ENCODE assay signal across 8 cellular contexts in genomic region chr19:38559428-38560401, GRCh38. TPM values are rescaled to one million over a fixed set of nuclear protein-coding genes. Genes with fewer than 3 reads are reported as not detected.
DNase-seq lines count a peak whose midpoint lies in the region; ATAC-seq lines count a peak whose summit lies in the region.

No MANE protein-coding gene starts in this region.

- peak overlapping the region; percentile 48 for H3K27ac Mint-ChIP-seq in stimulated activated effector memory CD8-positive, alpha-beta T cell treated with anti-CD3 and anti-CD28 coated beads, Interleukin-12 subunit alpha, Interleukin-12 subunit beta, amount 100 ng/mL, for 72 hours

- H3K9me3 Mint-ChIP-seq in stimulated activated effector memory CD8-positive, alpha-beta T cell treated with anti-CD3 and anti-CD28 coated beads, Interleukin-12 subunit alpha, Interleukin-12 subunit beta, amount 100 ng/mL, for 72 hours, result no peaks in the 10 kb centered on the region

- H3K4me3 ChIP-seq in HAP-1, result no peak overlapping the region

- peak; percentile 25 for DNase-seq in A172 (ENCODE audit: low spot score)
- peak; percentile 34 for DNase-seq in activated T-helper 9 cell treated with anti-CD3 and anti-CD28 coated beads, Interleukin-2, amount 50 U/mL, for 16 hours (ENCODE audit: low read depth)
- DNase-seq in stimulated activated effector memory CD8-positive, alpha-beta T cell treated with anti-CD3 and anti-CD28 coated beads, Interleukin-12 subunit alpha, Interleukin-12 subunit beta, amount 100 ng/mL, for 72 hours (ENCODE audit: low spot score in 2 of 2), result peak in 1 of 2 donors; percentile 84
- DNase-seq in NCI-H2029 treated with DMSO at 0.1 percent for 48 hours (lab: John Stamatoyannopoulos, UW), result no peak
- DNase-seq in HAP-1 (ENCODE audit: low spot score in 2 of 2), result no peak
- no peak for DNase-seq in NCI-H2081 (lab: John Stamatoyannopoulos, UW)

- H3K4me1 Mint-ChIP-seq in stimulated activated effector memory CD8-positive, alpha-beta T cell treated with anti-CD3 and anti-CD28 coated beads, Interleukin-12 subunit alpha, Interleukin-12 subunit beta, amount 100 ng/mL, for 72 hours, result peaks cover 72% of the 10 kb centered on the region

- H3K9me3 ChIP-seq in HAP-1, result no peaks in the 10 kb centered on the region

- H3K4me3 Mint-ChIP-seq in stimulated activated effector memory CD8-positive, alpha-beta T cell treated with anti-CD3 and anti-CD28 coated beads, Interleukin-12 subunit alpha, Interleukin-12 subunit beta, amount 100 ng/mL, for 72 hours, result peak overlapping the region; percentile 56

- H3K4me1 ChIP-seq in HAP-1, result no peaks in the 10 kb centered on the region

- H3K27me3 ChIP-seq in HAP-1 (ENCODE audit: low read depth), result no peaks in the 10 kb centered on the region

- no peaks in the 10 kb centered on the region for H3K36me3 ChIP-seq in HAP-1 (replicated peaks)

- H3K36me3 Mint-ChIP-seq in stimulated activated effector memory CD8-positive, alpha-beta T cell treated with anti-CD3 and anti-CD28 coated beads, Interleukin-12 subunit alpha, Interleukin-12 subunit beta, amount 100 ng/mL, for 72 hours, result peaks cover 55% of the 10 kb centered on the region

- ATAC-seq in GM19043 (IDR thresholded peaks at IDR 0.05; ENCODE audit: low read depth, unreplicated experiment) (peak; percentile 61), HG03135 (IDR thresholded peaks at IDR 0.05; ENCODE audit: unreplicated experiment) (peak; percentile 63)
- ATAC-seq in stimulated activated effector memory CD8-positive, alpha-beta T cell treated with anti-CD3 and anti-CD28 coated beads, Interleukin-12 subunit alpha, Interleukin-12 subunit beta, amount 100 ng/mL, for 72 hours, result peak; percentile 87

- in situ Hi-C loops in HAP-1 (cut with MboI; ENCODE audit: low sequenced_read_pairs), result no loop called here

RNA-seq across cellular contexts. Expression of gene MAP4K1, which starts 58.0 kb away (rescaled TPM):
- total RNA-seq in A172 (2014; rRNA removed; shearing (Covaris generic)), result 0.72 and 1.4 TPM in 2 replicates

RNA-seq across cellular contexts. Expression of gene EIF3K, which starts 59.3 kb away (rescaled TPM):
- total RNA-seq in A172 (2014; rRNA removed; shearing (Covaris generic)), result 358 and 549 TPM in 2 replicates

Comparison
In these comparisons a context has a peak if more than half of its experiments do, and no peak if none do; other contexts are left out.
1. DNase-seq: peak in A172 (single experiment) and activated T-helper 9 cell treated with anti-CD3 and anti-CD28 coated beads, Interleukin-2, amount 50 U/mL, for 16 hours (single experiment); none in NCI-H2029 treated with DMSO at 0.1 percent for 48 hours (single experiment), HAP-1 (0 of 2) and NCI-H2081 (0 of 2).
2. Peak in every context shown above with its lines, with median percentiles within 50 percentile points of each other: ATAC-seq.